ENCODE assay signal across 27 cellular contexts in genomic region chr15:45662375-45662774, GRCh38. TPM values are rescaled to one million over a fixed set of nuclear protein-coding genes. Genes with fewer than 3 reads are reported as not detected.
"Had no signal": no experiment of that assay in that cellular context is flagged by ENCODE, and none has a peak within 500 bp of the region (broad histone marks: within the 10 kb centered on the region; RNA-seq: fewer than 3 reads in every experiment).

No MANE protein-coding gene starts in this region.

- H3K27me3 Mint-ChIP-seq: activated naive CD4-positive, alpha-beta T cell treated with anti-CD3 and anti-CD28 coated beads, Interleukin-2, amount 50 U/mL, for 24 hours; naive thymus-derived CD4-positive, alpha-beta T cell; type B pancreatic cell had no signal

- H3K27me3 ChIP-seq: adrenal gland, esophagus muscularis mucosa, left lung, sigmoid colon, testis, vagina had no signal

- H3K27ac ChIP-seq: adrenal gland, esophagus muscularis mucosa, left lung, sigmoid colon, testis, vagina, WERI-Rb-1 had no signal

- H3K4me3 Mint-ChIP-seq: activated CD8-positive, alpha-beta T cell treated with anti-CD3 and anti-CD28 coated beads, Interleukin-2, amount 10 ng/mL, durations not matched to agents 7 days and 5 days; activated naive CD4-positive, alpha-beta T cell treated with anti-CD3 and anti-CD28 coated beads, Interleukin-2, amount 50 U/mL, for 24 hours; activated T-helper 1 cell treated with anti-CD3 and anti-CD28 coated beads, Interleukin-12 subunit alpha, Interleukin-12 subunit beta, Interleukin-2, Interleukin-4 antibody, amounts not matched to agents 30 ng/mL and 10 ng/mL and 1 ng/mL, durations not matched to agents 14 hours and 24 hours and 36 hours; immature natural killer cell; naive thymus-derived CD4-positive, alpha-beta T cell; neural crest cell; type B pancreatic cell had no signal

- H3K9me3 Mint-ChIP-seq: activated naive CD4-positive, alpha-beta T cell treated with anti-CD3 and anti-CD28 coated beads, Interleukin-2, amount 50 U/mL, for 24 hours; immature natural killer cell; neural crest cell; type B pancreatic cell had no signal

- DNase-seq: activated CD4-positive, alpha-beta T cell treated with anti-CD3 and anti-CD28 coated beads for 1 hour; activated CD4-positive, alpha-beta T cell treated with anti-CD3 and anti-CD28 coated beads, Interleukin-2, amount 50 U/mL, for 1 hour; activated CD8-positive, alpha-beta T cell treated with anti-CD3 and anti-CD28 coated beads, Interleukin-2, amount 10 ng/mL, durations not matched to agents 7 days and 5 days; activated gamma-delta T cell treated with Interleukin-2 at 50 U/mL for 16 hours; adrenal gland; central memory CD4-positive, alpha-beta T cell; dermis blood vessel endothelial cell; effector memory CD4-positive, alpha-beta T cell; hypothalamus; immature natural killer cell; left lung; naive thymus-derived CD4-positive, alpha-beta T cell; posterior cingulate gyrus; sigmoid colon; stimulated activated CD4-positive, alpha-beta T cell treated with anti-CD3 and anti-CD28 coated beads, Interleukin-15, amount 100 ng/mL, for 24 hours; stimulated activated CD4-positive, alpha-beta T cell treated with anti-CD3 and anti-CD28 coated beads, Interleukin-2, amount 100 ng/mL, for 48 hours; stimulated activated CD8-positive, alpha-beta memory T cell treated with anti-CD3 and anti-CD28 coated beads, Interleukin-4, amount 100 ng/mL, for 48 hours; stimulated activated naive CD4-positive, alpha-beta T cell; testis; WERI-Rb-1 had no signal

- H3K9me3 ChIP-seq: adrenal gland, esophagus muscularis mucosa, left lung, sigmoid colon, testis, vagina had no signal

- H3K27ac Mint-ChIP-seq: activated CD8-positive, alpha-beta T cell treated with anti-CD3 and anti-CD28 coated beads, Interleukin-2, amount 10 ng/mL, durations not matched to agents 7 days and 5 days; activated T-helper 1 cell treated with anti-CD3 and anti-CD28 coated beads, Interleukin-12 subunit alpha, Interleukin-12 subunit beta, Interleukin-2, Interleukin-4 antibody, amounts not matched to agents 30 ng/mL and 10 ng/mL and 1 ng/mL, durations not matched to agents 14 hours and 24 hours and 36 hours; immature natural killer cell; naive thymus-derived CD4-positive, alpha-beta T cell; type B pancreatic cell had no signal

- H3K4me2 ChIP-seq: smooth muscle cell had no signal

- ATAC-seq: activated CD8-positive, alpha-beta T cell treated with anti-CD3 and anti-CD28 coated beads, Interleukin-2, amount 10 ng/mL, durations not matched to agents 7 days and 5 days; left lung; naive thymus-derived CD4-positive, alpha-beta T cell had no signal

- H3K36me3 Mint-ChIP-seq: type B pancreatic cell had no signal

RNA-seq across cellular contexts. Expression of gene SQOR, which starts 27.5 kb away (rescaled TPM):
- total RNA-seq: neural crest cell had no signal
